In genomic region chr1:27687906-27688305, GRCh38 we compare ENCODE assay signal across 1 cellular context.
TF ChIP-seq lines count a peak whose summit lies in the region.

No MANE protein-coding gene starts in this region.

TF ChIP-seq in K562, 482 proteins besides CTCF, POLR2A, EP300 and RAD21:
- TF ChIP-seq ZBTB2 (IDR thresholded peaks at IDR 0.05) (no peak), GATA2 (CRISPR knock-in tag; IDR thresholded peaks at IDR 0.05) (0 out of 2 replicates have a peak, but pooled peaks have one; percentile 21), ZBTB33 (CRISPR knock-in tag; IDR thresholded peaks at IDR 0.05) (0 out of 2 replicates have a peak, but pooled peaks have one; percentile 19)
